28 cellular contexts compared by ENCODE assay signal in the genomic region with DNA sequence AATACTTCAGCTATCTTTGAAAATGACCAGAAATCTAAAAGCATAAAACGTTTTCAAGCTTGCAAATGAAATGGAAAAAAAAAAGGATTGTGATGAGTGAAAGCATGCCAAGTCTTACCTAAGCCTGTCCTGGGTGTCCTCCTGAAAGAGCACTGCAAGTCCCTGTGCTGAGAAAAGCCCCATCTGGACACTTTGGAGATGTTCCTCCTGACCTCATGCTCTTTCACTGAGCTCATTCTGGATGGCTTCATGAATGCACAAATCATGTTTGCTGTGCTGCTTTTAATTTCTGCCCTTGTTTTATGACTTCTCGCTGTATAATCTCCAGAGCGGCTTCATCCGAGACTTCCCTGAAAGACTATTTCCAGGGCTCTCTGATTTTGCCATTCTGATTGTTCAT.
"Had no signal": no experiment of that assay in that cellular context is flagged by ENCODE, and none has a peak within 500 bp of the region (broad histone marks: within the 10 kb centered on the region; RNA-seq: fewer than 3 reads in every experiment).

No MANE protein-coding gene starts in this region.

- H3K27me3 ChIP-seq: adrenal gland, Peyer's patch had no signal

- H3K4me1 ChIP-seq: adrenal gland, Peyer's patch had no signal

- H3K27ac ChIP-seq: adrenal gland, Peyer's patch, RWPE1 had no signal

- H3K4me3 ChIP-seq: adrenal gland, Peyer's patch had no signal

- H3K36me3 ChIP-seq: adrenal gland, Peyer's patch had no signal

- H3K9me3 ChIP-seq: adrenal gland, Peyer's patch had no signal

- ATAC-seq: activated CD8-positive, alpha-beta T cell treated with anti-CD3 and anti-CD28 coated beads, Interleukin-2, amount 10 ng/mL, durations not matched to agents 7 days and 5 days; T-helper 17 cell; WTC11 had no signal

- DNase-seq: activated CD4-positive, alpha-beta T cell treated with anti-CD3 and anti-CD28 coated beads for 48 hours; activated CD4-positive, alpha-beta T cell treated with anti-CD3 and anti-CD28 coated beads, Interleukin-2, amount 50 U/mL, for 4 hours; activated CD4-positive, CD25-positive, alpha-beta regulatory T cell treated with anti-CD3 and anti-CD28 coated beads, Interleukin-2, amount 50 U/mL, for 72 hours; activated CD8-positive, alpha-beta memory T cell treated with anti-CD3 and anti-CD28 coated beads, Interleukin-2, amount 50 U/mL, for 48 hours; activated CD8-positive, alpha-beta T cell treated with anti-CD3 and anti-CD28 coated beads, Interleukin-2, amount 10 ng/mL, durations not matched to agents 7 days and 5 days; activated naive CD4-positive, alpha-beta T cell treated with anti-CD3 and anti-CD28 coated beads, Interleukin-2, amount 50 U/mL, for 16 hours; activated naive CD8-positive, alpha-beta T cell treated with anti-CD3 and anti-CD28 coated beads, Interleukin-2, amount 10 ng/mL, durations not matched to agents 7 days and 5 days; activated T-cell treated with anti-CD3 and anti-CD28 coated beads, Interleukin-2, amount 50 U/mL, for 1 hour; adrenal gland; anterior cingulate cortex; caudate nucleus; KG1; NCI-H1048; NCI-H146; NCI-H1930; NCI-H2171; NCI-H2227 treated with DMSO at 0.1 percent for 48 hours; NCI-H510A; NCI-H526 treated with DMSO at 0.1 percent for 48 hours; NCI-H82; NK-92 treated with Interleukin-12 subunit alpha and Interleukin-12 subunit beta, amount 100 ng/mL, for 24 hours; OCI-M1; Peyer's patch; SHP77 treated with DMSO at 0.1 percent for 48 hours; T-helper 17 cell; T-helper 9 cell had no signal
